14 cellular contexts compared by ENCODE assay signal in genomic region chr4:10577018-10577417, GRCh38.
A peak's percentile ranks its signal among the peaks of the same experiment; 100 is the strongest.
DNase-seq lines count a peak whose midpoint lies in the region; ATAC-seq and TF ChIP-seq lines count a peak whose summit lies in the region.
"Had no signal": no experiment of that assay in that cellular context is flagged by ENCODE, and none has a peak within 500 bp of the region (broad histone marks: within the 10 kb centered on the region; RNA-seq: fewer than 3 reads in every experiment).

No MANE protein-coding gene starts in this region.

- H3K27me3 ChIP-seq in transverse colon (no peaks in the 10 kb centered on the region), esophagus muscularis mucosa (no peaks in the 10 kb centered on the region), BE2C (no peaks in the 10 kb centered on the region)
- H3K27me3 ChIP-seq: neural progenitor cell had no signal

- no peak for TF ChIP-seq CTCF in epithelial cell of esophagus (IDR thresholded peaks at IDR 0.05; ENCODE audit: insufficient read depth, low read depth, low read length, missing control alignments)
- no peak for TF ChIP-seq CTCF in transverse colon (IDR thresholded peaks at IDR 0.05)
- TF ChIP-seq CTCF in esophagus muscularis mucosa (IDR thresholded peaks at IDR 0.05): no peak
- TF ChIP-seq CTCF in BE2C (IDR thresholded peaks at IDR 0.05; ENCODE audit: low read depth, low read length): no peak

- WGBS in transverse colon (ENCODE audit: low coverage in 1 of 2), 2 donors: 0 to 21% methylated on average over 1 of the region's 1 CpG
- 42% methylated on average over 1 of the region's 1 CpG for WGBS in esophagus muscularis mucosa

- DNase-seq in DMS 273 (lab: John Stamatoyannopoulos, UW; ENCODE audit: unreplicated experiment) (peak; percentile 6), DMS 273 treated with DMSO at 0.1 percent for 48 hours (lab: John Stamatoyannopoulos, UW) (no peak), epithelial cell of esophagus (ENCODE audit: low read depth) (peak; percentile 28), transverse colon (no peak), esophagus muscularis mucosa (ENCODE audit: extremely low spot score) (no peak), BE2C (no peak)
- DNase-seq: activated CD8-positive, alpha-beta memory T cell treated with anti-CD3 and anti-CD28 coated beads for 24 hours; stimulated activated naive B cell treated with anti-CD40 and anti-IgM and Interleukin-4, amounts not matched to agents 10 μg/mL and 1 μg/mL and 100 μg/mL, for 72 hours; SW 1271 had no signal

- no peak for TF ChIP-seq POLR2A in transverse colon (IDR thresholded peaks at IDR 0.05)
- no peak for TF ChIP-seq POLR2A in esophagus muscularis mucosa (IDR thresholded peaks at IDR 0.05; ENCODE audit: low read depth)

- H3K4me3 ChIP-seq in epithelial cell of esophagus (ENCODE audit: low read length) (no peak overlapping the region), transverse colon (no peak overlapping the region), esophagus muscularis mucosa (no peak overlapping the region), BE2C (ENCODE audit: low read depth, low read length) (no peak overlapping the region)
- H3K4me3 ChIP-seq: neural progenitor cell had no signal

- H3K27ac ChIP-seq in transverse colon (no peak overlapping the region), esophagus muscularis mucosa (replicated peaks in 1 of 4) (no peak overlapping the region)
- H3K27ac ChIP-seq: 22Rv1, HL-60, neural progenitor cell had no signal

- TF ChIP-seq EP300 in transverse colon (IDR thresholded peaks at IDR 0.05; ENCODE audit: low read depth): no peak
- no peak for TF ChIP-seq EP300 in esophagus muscularis mucosa (IDR thresholded peaks at IDR 0.05)

- in situ Hi-C loops in transverse colon (cut with MboI; ENCODE audit: low pct_ligation_motif_present in 1 of 4, low pct_unique_long_range_greater_than_20kb in 1 of 4, low sequenced_read_pairs in 3 of 4): loop anchor here in 3 of 4 donors (25.0 kb wide), 2 partner anchors 835 to 1135 kb away; no protein-coding TSS in a partner anchor

- intact Hi-C loops in transverse colon (cut with DNase I; ENCODE audit: low total_unique reads): no loop called here
- intact Hi-C loops in esophagus muscularis mucosa (cut with DNase I): no loop called here

- H3K4me1 ChIP-seq in transverse colon (no peaks in the 10 kb centered on the region), esophagus muscularis mucosa (peaks cover 0 to 5% (median under 1%) of the 10 kb centered on the region in 4 donors), BE2C (no peaks in the 10 kb centered on the region)

- no peaks in the 10 kb centered on the region for H3K36me3 ChIP-seq in transverse colon
- H3K36me3 ChIP-seq in esophagus muscularis mucosa: no peaks in the 10 kb centered on the region
- H3K36me3 ChIP-seq in BE2C: no peaks in the 10 kb centered on the region
- H3K36me3 ChIP-seq: neural progenitor cell had no signal

- H3K9me3 ChIP-seq in transverse colon: no peaks in the 10 kb centered on the region
- H3K9me3 ChIP-seq in esophagus muscularis mucosa: no peaks in the 10 kb centered on the region
- no peaks in the 10 kb centered on the region for H3K9me3 ChIP-seq in BE2C

- ATAC-seq in GM21619 (IDR thresholded peaks at IDR 0.05; ENCODE audit: unreplicated experiment) (peak; percentile 82), HG03175 (IDR thresholded peaks at IDR 0.05; ENCODE audit: unreplicated experiment) (peak; percentile 84)

Comparison
In these comparisons a context has a peak if more than half of its experiments do, and no peak if none do; other contexts are left out.
1. DNase-seq: peak in DMS 273 (single experiment) and epithelial cell of esophagus (single experiment); none in DMS 273 treated with DMSO at 0.1 percent for 48 hours (single experiment), transverse colon (single experiment), esophagus muscularis mucosa (single experiment) and BE2C (single experiment).